ENCODE assay signal across 18 cellular contexts in the genomic region with DNA sequence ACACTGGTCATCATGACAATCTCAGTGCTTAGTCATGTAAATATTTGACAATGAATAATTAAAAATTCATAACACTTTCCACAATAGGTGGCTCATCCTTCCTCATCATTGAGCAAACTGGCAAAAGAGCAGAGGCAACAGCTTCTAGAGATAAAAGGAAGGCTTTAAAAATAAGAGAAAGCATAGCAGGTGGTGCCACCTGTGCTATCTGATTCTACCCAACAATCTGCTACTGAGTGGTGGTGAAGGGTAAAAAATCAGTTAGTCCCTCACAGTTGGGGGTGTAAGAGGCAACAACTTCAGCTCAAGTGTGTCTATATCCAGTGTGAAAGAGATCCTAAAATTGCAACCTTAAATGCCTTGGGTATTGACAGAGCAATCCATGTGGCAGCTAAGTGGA.
"Had no signal": no experiment of that assay in that cellular context is flagged by ENCODE, and none has a peak within 500 bp of the region (broad histone marks: within the 10 kb centered on the region; RNA-seq: fewer than 3 reads in every experiment).

No MANE protein-coding gene starts in this region.

- H3K4me1 ChIP-seq: ascending aorta, gastrocnemius medialis, left lung, spleen, upper lobe of right lung had no signal

- H3K36me3 ChIP-seq: ascending aorta, gastrocnemius medialis, left lung, spleen, thoracic aorta, upper lobe of right lung, WERI-Rb-1 had no signal

- H3K9me3 ChIP-seq: ascending aorta, gastrocnemius medialis, left lung, spleen, thoracic aorta, upper lobe of right lung had no signal

- H3K27ac ChIP-seq: ascending aorta, gastrocnemius medialis, left lung, spleen, thoracic aorta, upper lobe of right lung, WERI-Rb-1 had no signal

- H3K4me3 ChIP-seq: ascending aorta, gastrocnemius medialis, left lung, spleen, thoracic aorta, upper lobe of right lung had no signal

- ATAC-seq: esophagus mucosa; gastrocnemius medialis; left lung; stimulated activated memory B cell treated with anti-CD40 and anti-IgM and Interleukin-4, amounts not matched to agents 10 μg/mL and 1 μg/mL and 100 μg/mL, for 72 hours; upper lobe of right lung had no signal

- DNase-seq: activated CD4-positive, alpha-beta T cell treated with anti-CD3 and anti-CD28 coated beads for 1 hour; activated CD4-positive, alpha-beta T cell treated with anti-CD3 and anti-CD28 coated beads, Interleukin-2, amount 50 U/mL, for 4 hours; activated gamma-delta T cell; cortex of kidney; gastrocnemius medialis; head of caudate nucleus; kidney; left lung; nephron progenitor cell; retina; spleen; stimulated activated CD4-positive, alpha-beta T cell treated with anti-CD3 and anti-CD28 coated beads, Interleukin-4, amount 100 ng/mL, for 4 hours; upper lobe of right lung; WERI-Rb-1 had no signal

- H3K27me3 ChIP-seq: ascending aorta, gastrocnemius medialis, left lung, spleen, upper lobe of right lung had no signal
